Comparison of ENCODE assay signal across 32 cellular contexts in genomic region chr13:43584711-43585110, GRCh38.
"Had no signal": no experiment of that assay in that cellular context is flagged by ENCODE, and none has a peak within 500 bp of the region (broad histone marks: within the 10 kb centered on the region; RNA-seq: fewer than 3 reads in every experiment).

No MANE protein-coding gene starts in this region.

- H3K9me3 Mint-ChIP-seq: activated CD4-positive, alpha-beta T cell treated with anti-CD3 and anti-CD28 coated beads, Interleukin-2, amount 10 ng/mL, durations not matched to agents 24 days and 14 days; activated CD8-positive, alpha-beta T cell treated with anti-CD3 and anti-CD28 coated beads for 36 hours; activated naive CD4-positive, alpha-beta T cell treated with anti-CD3 and anti-CD28 coated beads, Interleukin-2, amount 50 U/mL, for 24 hours; activated naive CD8-positive, alpha-beta T cell treated with anti-CD3 and anti-CD28 coated beads, Interleukin-2, amount 10 ng/mL, durations not matched to agents 7 days and 5 days; activated T-cell treated with anti-CD3 and anti-CD28 coated beads, Interleukin-2, amount 50 U/mL, for 24 hours; activated T-helper 2 cell treated with anti-CD3 and anti-CD28 coated beads, Interferon-gamma antibody, Interleukin-2, Interleukin-4, amounts not matched to agents 10 μg/mL and 5 μg/mL and 100 μg/mL, durations not matched to agents 14 hours and 24 hours and 36 hours had no signal

- H3K36me3 ChIP-seq: ascending aorta, MG63, Peyer's patch had no signal

- H3K4me3 ChIP-seq: ascending aorta, MG63, Peyer's patch had no signal

- H3K27ac Mint-ChIP-seq: activated CD4-positive, alpha-beta T cell treated with anti-CD3 and anti-CD28 coated beads, Interleukin-2, amount 10 ng/mL, durations not matched to agents 24 days and 14 days; activated CD8-positive, alpha-beta T cell treated with anti-CD3 and anti-CD28 coated beads for 36 hours; activated naive CD4-positive, alpha-beta T cell treated with anti-CD3 and anti-CD28 coated beads, Interleukin-2, amount 50 U/mL, for 24 hours; activated naive CD8-positive, alpha-beta T cell treated with anti-CD3 and anti-CD28 coated beads, Interleukin-2, amount 10 ng/mL, durations not matched to agents 7 days and 5 days; activated T-cell treated with anti-CD3 and anti-CD28 coated beads, Interleukin-2, amount 50 U/mL, for 24 hours; activated T-helper 2 cell treated with anti-CD3 and anti-CD28 coated beads, Interferon-gamma antibody, Interleukin-2, Interleukin-4, amounts not matched to agents 10 μg/mL and 5 μg/mL and 100 μg/mL, durations not matched to agents 14 hours and 24 hours and 36 hours had no signal

- H3K4me3 Mint-ChIP-seq: activated CD4-positive, alpha-beta T cell treated with anti-CD3 and anti-CD28 coated beads, Interleukin-2, amount 10 ng/mL, durations not matched to agents 24 days and 14 days; activated CD8-positive, alpha-beta T cell treated with anti-CD3 and anti-CD28 coated beads for 36 hours; activated naive CD4-positive, alpha-beta T cell treated with anti-CD3 and anti-CD28 coated beads, Interleukin-2, amount 50 U/mL, for 24 hours; activated naive CD8-positive, alpha-beta T cell treated with anti-CD3 and anti-CD28 coated beads, Interleukin-2, amount 10 ng/mL, durations not matched to agents 7 days and 5 days; activated T-cell treated with anti-CD3 and anti-CD28 coated beads, Interleukin-2, amount 50 U/mL, for 24 hours had no signal

- DNase-seq: activated CD4-positive, alpha-beta T cell treated with anti-CD3 and anti-CD28 coated beads, Interleukin-2, amount 10 ng/mL, durations not matched to agents 24 days and 14 days; activated CD4-positive, alpha-beta T cell treated with anti-CD3 and anti-CD28 coated beads, Interleukin-2, amount 50 U/mL, for 4 hours; activated CD8-positive, alpha-beta T cell treated with anti-CD3 and anti-CD28 coated beads for 36 hours; activated gamma-delta T cell; activated naive CD4-positive, alpha-beta T cell treated with Interleukin-2 at 50 U/mL for 16 hours; activated naive CD8-positive, alpha-beta T cell treated with anti-CD3 and anti-CD28 coated beads, Interleukin-2, amount 10 ng/mL, durations not matched to agents 7 days and 5 days; activated T-cell treated with anti-CD3 and anti-CD28 coated beads, Interleukin-2, amount 50 U/mL, for 24 hours; amygdala; cerebellar nuclear complex; Kasumi-1; KG1; MG63; NCI-H1048; NCI-H1105 treated with DMSO at 0.1 percent for 48 hours; NCI-H1436; NCI-H1694 treated with DMSO at 0.1 percent for 48 hours; NCI-H2029; NCI-H345; NCI-H526 treated with DMSO at 0.1 percent for 48 hours; NCI-H774; PC-3; Peyer's patch; RPMI8226; SHP77 treated with DMSO at 0.1 percent for 48 hours; SW 1271; T-helper 1 cell; T-helper 2 cell; T1000 had no signal

- ATAC-seq: activated CD8-positive, alpha-beta T cell treated with anti-CD3 and anti-CD28 coated beads for 36 hours; PC-3; SK-N-SH treated with all-trans-retinoic acid at 6 μM for 48 hours had no signal

- H3K36me3 Mint-ChIP-seq: activated naive CD4-positive, alpha-beta T cell treated with anti-CD3 and anti-CD28 coated beads, Interleukin-2, amount 50 U/mL, for 24 hours; activated naive CD8-positive, alpha-beta T cell treated with anti-CD3 and anti-CD28 coated beads, Interleukin-2, amount 10 ng/mL, durations not matched to agents 7 days and 5 days had no signal

- H3K27me3 ChIP-seq: ascending aorta, MG63, Peyer's patch had no signal

- H3K4me1 Mint-ChIP-seq: activated naive CD4-positive, alpha-beta T cell treated with anti-CD3 and anti-CD28 coated beads, Interleukin-2, amount 50 U/mL, for 24 hours; activated naive CD8-positive, alpha-beta T cell treated with anti-CD3 and anti-CD28 coated beads, Interleukin-2, amount 10 ng/mL, durations not matched to agents 7 days and 5 days had no signal
